Comparison of ENCODE assay signal across 1 cellular context in the genomic region with DNA sequence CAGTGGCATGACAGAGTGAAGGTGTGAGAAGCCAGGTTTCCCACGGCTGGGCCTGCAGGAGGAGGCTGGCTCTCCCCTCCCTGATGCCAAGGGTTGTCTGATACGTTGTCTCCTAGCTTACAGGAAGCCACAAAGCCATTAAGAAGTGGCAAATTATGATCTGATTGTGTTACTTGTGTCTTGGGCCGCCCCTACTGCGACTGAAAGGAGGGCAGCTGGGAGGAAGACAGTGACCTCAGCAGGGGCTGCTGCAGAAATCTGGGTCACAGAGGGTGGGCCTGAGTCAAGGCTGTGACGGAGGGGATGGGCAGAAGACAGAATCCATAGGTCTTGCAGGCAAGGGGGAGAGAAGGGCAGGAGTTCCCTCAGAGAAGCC.
A peak's percentile ranks its signal among the peaks of the same experiment; 100 is the strongest.
TF ChIP-seq lines count a peak whose summit lies in the region.

No MANE protein-coding gene starts in this region.

TF ChIP-seq in HEK293, 187 proteins besides CTCF, POLR2A, EP300 and RAD21 (continued from another document):
- TF ChIP-seq, protein P1, sequence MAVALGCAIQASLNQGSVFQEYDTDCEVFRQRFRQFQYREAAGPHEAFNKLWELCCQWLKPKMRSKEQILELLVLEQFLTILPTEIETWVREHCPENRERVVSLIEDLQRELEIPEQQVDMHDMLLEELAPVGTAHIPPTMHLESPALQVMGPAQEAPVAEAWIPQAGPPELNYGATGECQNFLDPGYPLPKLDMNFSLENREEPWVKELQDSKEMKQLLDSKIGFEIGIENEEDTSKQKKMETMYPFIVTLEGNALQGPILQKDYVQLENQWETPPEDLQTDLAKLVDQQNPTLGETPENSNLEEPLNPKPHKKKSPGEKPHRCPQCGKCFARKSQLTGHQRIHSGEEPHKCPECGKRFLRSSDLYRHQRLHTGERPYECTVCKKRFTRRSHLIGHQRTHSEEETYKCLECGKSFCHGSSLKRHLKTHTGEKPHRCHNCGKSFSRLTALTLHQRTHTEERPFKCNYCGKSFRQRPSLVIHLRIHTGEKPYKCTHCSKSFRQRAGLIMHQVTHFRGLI (tag by site-specific recombination; IDR thresholded peaks at IDR 0.05), result no peak
- TF ChIP-seq, protein P2, sequence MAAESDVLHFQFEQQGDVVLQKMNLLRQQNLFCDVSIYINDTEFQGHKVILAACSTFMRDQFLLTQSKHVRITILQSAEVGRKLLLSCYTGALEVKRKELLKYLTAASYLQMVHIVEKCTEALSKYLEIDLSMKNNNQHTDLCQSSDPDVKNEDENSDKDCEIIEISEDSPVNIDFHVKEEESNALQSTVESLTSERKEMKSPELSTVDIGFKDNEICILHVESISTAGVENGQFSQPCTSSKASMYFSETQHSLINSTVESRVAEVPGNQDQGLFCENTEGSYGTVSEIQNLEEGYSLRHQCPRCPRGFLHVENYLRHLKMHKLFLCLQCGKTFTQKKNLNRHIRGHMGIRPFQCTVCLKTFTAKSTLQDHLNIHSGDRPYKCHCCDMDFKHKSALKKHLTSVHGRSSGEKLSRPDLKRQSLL (tag by site-specific recombination; IDR thresholded peaks at IDR 0.05), result no peak
- TF ChIP-seq ZBTB21 (tag by site-specific recombination; IDR thresholded peaks at IDR 0.05) (no peak), ZNF776 (tag by site-specific recombination; IDR thresholded peaks at IDR 0.05; ENCODE audit: borderline replicate concordance) (no peak), ZNF133 (tag by site-specific recombination; IDR thresholded peaks at IDR 0.05) (no peak), OVOL3 (tag by site-specific recombination; IDR thresholded peaks at IDR 0.05) (no peak), ZNF221 (tag by site-specific recombination; IDR thresholded peaks at IDR 0.05; ENCODE audit: borderline replicate concordance) (no peak), YY2 (tag by site-specific recombination; IDR thresholded peaks at IDR 0.05) (no peak)
- TF ChIP-seq, protein P3, sequence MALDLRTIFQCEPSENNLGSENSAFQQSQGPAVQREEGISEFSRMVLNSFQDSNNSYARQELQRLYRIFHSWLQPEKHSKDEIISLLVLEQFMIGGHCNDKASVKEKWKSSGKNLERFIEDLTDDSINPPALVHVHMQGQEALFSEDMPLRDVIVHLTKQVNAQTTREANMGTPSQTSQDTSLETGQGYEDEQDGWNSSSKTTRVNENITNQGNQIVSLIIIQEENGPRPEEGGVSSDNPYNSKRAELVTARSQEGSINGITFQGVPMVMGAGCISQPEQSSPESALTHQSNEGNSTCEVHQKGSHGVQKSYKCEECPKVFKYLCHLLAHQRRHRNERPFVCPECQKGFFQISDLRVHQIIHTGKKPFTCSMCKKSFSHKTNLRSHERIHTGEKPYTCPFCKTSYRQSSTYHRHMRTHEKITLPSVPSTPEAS (tag by site-specific recombination; IDR thresholded peaks at IDR 0.05), result no peak
- TF ChIP-seq, protein P4, sequence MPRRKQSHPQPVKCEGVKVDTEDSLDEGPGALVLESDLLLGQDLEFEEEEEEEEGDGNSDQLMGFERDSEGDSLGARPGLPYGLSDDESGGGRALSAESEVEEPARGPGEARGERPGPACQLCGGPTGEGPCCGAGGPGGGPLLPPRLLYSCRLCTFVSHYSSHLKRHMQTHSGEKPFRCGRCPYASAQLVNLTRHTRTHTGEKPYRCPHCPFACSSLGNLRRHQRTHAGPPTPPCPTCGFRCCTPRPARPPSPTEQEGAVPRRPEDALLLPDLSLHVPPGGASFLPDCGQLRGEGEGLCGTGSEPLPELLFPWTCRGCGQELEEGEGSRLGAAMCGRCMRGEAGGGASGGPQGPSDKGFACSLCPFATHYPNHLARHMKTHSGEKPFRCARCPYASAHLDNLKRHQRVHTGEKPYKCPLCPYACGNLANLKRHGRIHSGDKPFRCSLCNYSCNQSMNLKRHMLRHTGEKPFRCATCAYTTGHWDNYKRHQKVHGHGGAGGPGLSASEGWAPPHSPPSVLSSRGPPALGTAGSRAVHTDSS (tag by site-specific recombination; IDR thresholded peaks at IDR 0.05), result no peak
- TF ChIP-seq, protein P5, sequence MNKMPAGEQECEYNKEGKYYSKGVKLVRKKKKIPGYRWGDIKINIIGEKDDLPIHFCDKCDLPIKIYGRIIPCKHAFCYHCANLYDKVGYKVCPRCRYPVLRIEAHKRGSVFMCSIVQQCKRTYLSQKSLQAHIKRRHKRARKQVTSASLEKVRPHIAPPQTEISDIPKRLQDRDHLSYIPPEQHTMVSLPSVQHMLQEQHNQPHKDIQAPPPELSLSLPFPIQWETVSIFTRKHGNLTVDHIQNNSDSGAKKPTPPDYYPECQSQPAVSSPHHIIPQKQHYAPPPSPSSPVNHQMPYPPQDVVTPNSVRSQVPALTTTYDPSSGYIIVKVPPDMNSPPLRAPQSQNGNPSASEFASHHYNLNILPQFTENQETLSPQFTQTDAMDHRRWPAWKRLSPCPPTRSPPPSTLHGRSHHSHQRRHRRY (tag by site-specific recombination; IDR thresholded peaks at IDR 0.05), result no peak
- TF ChIP-seq, protein P6, sequence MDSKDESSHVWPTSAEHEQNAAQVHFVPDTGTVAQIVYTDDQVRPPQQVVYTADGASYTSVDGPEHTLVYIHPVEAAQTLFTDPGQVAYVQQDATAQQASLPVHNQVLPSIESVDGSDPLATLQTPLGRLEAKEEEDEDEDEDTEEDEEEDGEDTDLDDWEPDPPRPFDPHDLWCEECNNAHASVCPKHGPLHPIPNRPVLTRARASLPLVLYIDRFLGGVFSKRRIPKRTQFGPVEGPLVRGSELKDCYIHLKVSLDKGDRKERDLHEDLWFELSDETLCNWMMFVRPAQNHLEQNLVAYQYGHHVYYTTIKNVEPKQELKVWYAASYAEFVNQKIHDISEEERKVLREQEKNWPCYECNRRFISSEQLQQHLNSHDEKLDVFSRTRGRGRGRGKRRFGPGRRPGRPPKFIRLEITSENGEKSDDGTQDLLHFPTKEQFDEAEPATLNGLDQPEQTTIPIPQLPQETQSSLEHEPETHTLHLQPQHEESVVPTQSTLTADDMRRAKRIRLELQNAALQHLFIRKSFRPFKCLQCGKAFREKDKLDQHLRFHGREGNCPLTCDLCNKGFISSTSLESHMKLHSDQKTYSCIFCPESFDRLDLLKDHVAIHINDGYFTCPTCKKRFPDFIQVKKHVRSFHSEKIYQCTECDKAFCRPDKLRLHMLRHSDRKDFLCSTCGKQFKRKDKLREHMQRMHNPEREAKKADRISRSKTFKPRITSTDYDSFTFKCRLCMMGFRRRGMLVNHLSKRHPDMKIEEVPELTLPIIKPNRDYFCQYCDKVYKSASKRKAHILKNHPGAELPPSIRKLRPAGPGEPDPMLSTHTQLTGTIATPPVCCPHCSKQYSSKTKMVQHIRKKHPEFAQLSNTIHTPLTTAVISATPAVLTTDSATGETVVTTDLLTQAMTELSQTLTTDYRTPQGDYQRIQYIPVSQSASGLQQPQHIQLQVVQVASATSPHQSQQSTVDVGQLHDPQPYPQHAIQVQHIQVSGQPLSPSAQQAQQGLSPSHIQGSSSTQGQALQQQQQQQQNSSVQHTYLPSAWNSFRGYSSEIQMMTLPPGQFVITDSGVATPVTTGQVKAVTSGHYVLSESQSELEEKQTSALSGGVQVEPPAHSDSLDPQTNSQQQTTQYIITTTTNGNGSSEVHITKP (tag by site-specific recombination; IDR thresholded peaks at IDR 0.05), result 0 out of 2 replicates have a peak, but pooled peaks have one; percentile 25
